In the genomic region with DNA sequence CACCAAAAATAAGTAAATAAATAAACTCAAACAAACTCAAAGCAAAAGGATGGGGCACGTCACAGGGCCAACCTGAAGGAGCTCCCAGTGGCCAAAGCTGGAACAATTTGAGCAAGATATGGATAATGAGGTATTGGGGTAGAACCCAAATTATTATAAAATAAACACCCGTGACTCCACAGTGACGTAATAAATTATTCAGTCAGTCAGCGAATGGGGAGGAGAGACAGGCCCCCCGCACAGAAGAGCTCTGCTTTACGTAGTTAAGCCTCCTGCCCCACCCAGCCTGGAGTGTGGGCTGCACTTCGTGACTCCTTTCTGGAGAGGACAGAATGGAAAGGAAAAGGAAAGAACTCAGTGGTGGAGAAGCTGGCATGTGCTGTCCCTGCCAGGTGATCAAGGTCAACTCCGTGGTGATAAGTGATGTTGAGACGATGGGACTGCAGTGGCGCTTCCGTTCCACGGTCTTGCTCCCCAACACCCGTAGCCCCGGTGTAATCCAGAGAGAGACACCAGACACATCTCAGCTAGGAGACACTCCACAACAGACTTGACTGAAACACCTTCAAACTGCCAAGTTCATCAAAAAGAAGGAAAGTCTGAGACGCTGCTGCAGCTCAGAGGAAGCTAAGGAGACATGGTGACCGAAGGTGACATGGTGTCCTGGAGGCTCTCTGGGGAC, we compare ENCODE assay signal across 1 cellular context.
TF ChIP-seq lines count a peak whose summit lies in the region.

No MANE protein-coding gene starts in this region.

TF ChIP-seq in HepG2, 621 proteins besides CTCF, POLR2A, EP300 and RAD21 (continued from another document):
- TF ChIP-seq, protein P1, sequence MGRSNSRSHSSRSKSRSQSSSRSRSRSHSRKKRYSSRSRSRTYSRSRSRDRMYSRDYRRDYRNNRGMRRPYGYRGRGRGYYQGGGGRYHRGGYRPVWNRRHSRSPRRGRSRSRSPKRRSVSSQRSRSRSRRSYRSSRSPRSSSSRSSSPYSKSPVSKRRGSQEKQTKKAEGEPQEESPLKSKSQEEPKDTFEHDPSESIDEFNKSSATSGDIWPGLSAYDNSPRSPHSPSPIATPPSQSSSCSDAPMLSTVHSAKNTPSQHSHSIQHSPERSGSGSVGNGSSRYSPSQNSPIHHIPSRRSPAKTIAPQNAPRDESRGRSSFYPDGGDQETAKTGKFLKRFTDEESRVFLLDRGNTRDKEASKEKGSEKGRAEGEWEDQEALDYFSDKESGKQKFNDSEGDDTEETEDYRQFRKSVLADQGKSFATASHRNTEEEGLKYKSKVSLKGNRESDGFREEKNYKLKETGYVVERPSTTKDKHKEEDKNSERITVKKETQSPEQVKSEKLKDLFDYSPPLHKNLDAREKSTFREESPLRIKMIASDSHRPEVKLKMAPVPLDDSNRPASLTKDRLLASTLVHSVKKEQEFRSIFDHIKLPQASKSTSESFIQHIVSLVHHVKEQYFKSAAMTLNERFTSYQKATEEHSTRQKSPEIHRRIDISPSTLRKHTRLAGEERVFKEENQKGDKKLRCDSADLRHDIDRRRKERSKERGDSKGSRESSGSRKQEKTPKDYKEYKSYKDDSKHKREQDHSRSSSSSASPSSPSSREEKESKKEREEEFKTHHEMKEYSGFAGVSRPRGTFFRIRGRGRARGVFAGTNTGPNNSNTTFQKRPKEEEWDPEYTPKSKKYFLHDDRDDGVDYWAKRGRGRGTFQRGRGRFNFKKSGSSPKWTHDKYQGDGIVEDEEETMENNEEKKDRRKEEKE (IDR thresholded peaks at IDR 0.05): no peak
- 0 out of 2 replicates have a peak, but pooled peaks have one; percentile 11 for TF ChIP-seq ATF7 (IDR thresholded peaks at IDR 0.05)
- TF ChIP-seq ATF7 (CRISPR knock-in tag; IDR thresholded peaks at IDR 0.05): no peak
- TF ChIP-seq, protein P2, sequence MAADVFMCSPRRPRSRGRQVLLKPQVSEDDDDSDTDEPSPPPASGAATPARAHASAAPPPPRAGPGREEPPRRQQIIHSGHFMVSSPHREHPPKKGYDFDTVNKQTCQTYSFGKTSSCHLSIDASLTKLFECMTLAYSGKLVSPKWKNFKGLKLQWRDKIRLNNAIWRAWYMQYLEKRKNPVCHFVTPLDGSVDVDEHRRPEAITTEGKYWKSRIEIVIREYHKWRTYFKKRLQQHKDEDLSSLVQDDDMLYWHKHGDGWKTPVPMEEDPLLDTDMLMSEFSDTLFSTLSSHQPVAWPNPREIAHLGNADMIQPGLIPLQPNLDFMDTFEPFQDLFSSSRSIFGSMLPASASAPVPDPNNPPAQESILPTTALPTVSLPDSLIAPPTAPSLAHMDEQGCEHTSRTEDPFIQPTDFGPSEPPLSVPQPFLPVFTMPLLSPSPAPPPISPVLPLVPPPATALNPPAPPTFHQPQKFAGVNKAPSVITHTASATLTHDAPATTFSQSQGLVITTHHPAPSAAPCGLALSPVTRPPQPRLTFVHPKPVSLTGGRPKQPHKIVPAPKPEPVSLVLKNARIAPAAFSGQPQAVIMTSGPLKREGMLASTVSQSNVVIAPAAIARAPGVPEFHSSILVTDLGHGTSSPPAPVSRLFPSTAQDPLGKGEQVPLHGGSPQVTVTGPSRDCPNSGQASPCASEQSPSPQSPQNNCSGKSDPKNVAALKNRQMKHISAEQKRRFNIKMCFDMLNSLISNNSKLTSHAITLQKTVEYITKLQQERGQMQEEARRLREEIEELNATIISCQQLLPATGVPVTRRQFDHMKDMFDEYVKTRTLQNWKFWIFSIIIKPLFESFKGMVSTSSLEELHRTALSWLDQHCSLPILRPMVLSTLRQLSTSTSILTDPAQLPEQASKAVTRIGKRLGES (CRISPR knock-in tag; IDR thresholded peaks at IDR 0.05; ENCODE audit: borderline replicate concordance): no peak
TF ChIP-seq in HepG2: peak in this region for 2.
